Comparison of ENCODE assay signal across 8 cellular contexts in the genomic region with DNA sequence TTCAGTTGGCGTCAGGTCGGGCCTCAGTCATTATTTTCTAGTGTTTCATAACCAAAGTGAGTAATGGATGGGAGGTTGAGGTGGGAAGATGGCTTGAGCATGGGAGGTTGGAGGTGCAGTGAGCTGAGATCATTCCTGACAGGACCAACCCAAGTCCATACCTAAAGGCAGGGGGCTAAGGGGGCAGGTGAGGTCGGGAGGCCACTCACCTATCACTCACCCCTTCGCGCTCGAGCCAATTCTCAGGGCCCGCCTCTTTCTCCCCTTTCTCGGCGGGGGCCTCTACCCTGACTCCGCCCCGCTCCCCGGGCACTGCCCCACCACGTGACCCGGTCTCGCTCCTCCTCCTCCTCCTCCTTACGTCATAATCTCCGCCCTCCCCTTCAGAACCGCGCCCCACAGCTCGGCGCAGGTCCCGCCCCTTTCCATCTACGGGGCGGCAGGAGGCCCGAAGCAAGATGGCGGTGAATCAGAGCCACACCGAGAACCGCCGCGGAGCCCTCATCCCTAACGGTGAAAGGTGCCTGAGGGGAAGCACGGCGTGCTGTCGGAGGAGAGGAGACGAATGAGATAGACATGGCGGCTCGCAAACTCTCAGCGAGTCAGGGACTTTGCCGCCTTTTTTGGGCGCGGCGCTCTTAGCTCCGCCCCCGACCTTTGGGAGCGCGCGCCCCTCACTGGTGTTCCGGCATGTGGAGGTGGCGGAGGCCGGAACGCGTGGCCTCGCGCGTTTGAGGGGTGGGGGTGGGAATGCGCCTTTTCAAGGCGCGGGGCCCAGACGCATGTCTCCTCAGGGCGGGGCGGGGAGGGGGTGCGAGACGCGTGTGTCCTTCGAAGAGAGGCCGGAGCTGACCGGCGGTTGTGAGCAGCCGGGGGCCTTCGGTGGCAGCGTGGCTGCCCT. TPM values are rescaled to one million over a fixed set of nuclear protein-coding genes. Genes with fewer than 3 reads are reported as not detected.
A peak's percentile ranks its signal among the peaks of the same experiment; 100 is the strongest.
DNase-seq lines count a peak whose midpoint lies in the region; ATAC-seq, FAIRE-seq and TF ChIP-seq lines count a peak whose summit lies in the region.

A gene with protein sequence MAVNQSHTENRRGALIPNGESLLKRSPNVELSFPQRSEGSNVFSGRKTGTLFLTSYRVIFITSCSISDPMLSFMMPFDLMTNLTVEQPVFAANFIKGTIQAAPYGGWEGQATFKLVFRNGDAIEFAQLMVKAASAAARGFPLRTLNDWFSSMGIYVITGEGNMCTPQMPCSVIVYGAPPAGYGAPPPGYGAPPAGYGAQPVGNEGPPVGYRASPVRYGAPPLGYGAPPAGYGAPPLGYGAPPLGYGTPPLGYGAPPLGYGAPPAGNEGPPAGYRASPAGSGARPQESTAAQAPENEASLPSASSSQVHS (plus strand): TSS at position 428 of the 901 bp plus-strand sequence. CDS start 31 bp downstream, at position 459.

- H3K4me3 ChIP-seq in PC-9 (peak within 1 kb of the TSS; percentile 76), tibial nerve (peak within 1 kb of the TSS; percentile 30 to 56 (median 46))

- TF ChIP-seq CTCF in PC-9 (conservative IDR thresholded peaks at IDR 0.05) = no peak
- TF ChIP-seq CTCF in foreskin keratinocyte (conservative IDR thresholded peaks at IDR 0.05) = no peak
- TF ChIP-seq CTCF in tibial nerve (IDR thresholded peaks at IDR 0.05) = no peak

- H3K9me2 ChIP-seq in PC-9 (ENCODE audit: insufficient read depth) = no peaks in the 10 kb centered on the region

- POLR2A ChIA-PET in PC-9 (lab: Charles Lee; ENCODE audit: unreplicated experiment) = interaction anchor here (0.8 to 0.9 kb wide), 2 partner anchors 92 to 615 kb away, joined by 4 to 31 read pairs; a partner anchor contains a TSS

- H3F3A ChIP-seq in PC-9 (ENCODE audit: insufficient read depth, low read depth) = peaks cover 9% of the 10 kb centered on the region; the same call in 1 of the 2 replicates

- TF ChIP-seq EP300 in tibial nerve (IDR thresholded peaks at IDR 0.05) = peak; percentile 49 to 72

- H3K9me3 ChIP-seq in PC-9 (ENCODE audit: insufficient read depth, low read depth) (no peaks in the 10 kb centered on the region; the same call in 1 of the 2 replicates), tibial nerve (peaks cover 0 to 14% (median 0%) of the 10 kb centered on the region in 4 donors)

- H3K4me1 ChIP-seq in PC-9 (replicated peaks; ENCODE audit: insufficient read depth) (peaks cover 16% of the 10 kb centered on the region), foreskin keratinocyte (no peaks in the 10 kb centered on the region), tibial nerve (peaks cover 0 to 12% (median 4%) of the 10 kb centered on the region in 4 donors)

- H3K36me3 ChIP-seq in PC-9 (ENCODE audit: low read depth) (no peaks in the 10 kb centered on the region), tibial nerve (peaks cover 0 to 29% (median 0%) of the 10 kb centered on the region in 3 donors)

- TF ChIP-seq POLR2A in GM12891 (IDR thresholded peaks at IDR 0.05; ENCODE audit: low read depth, low read length) (peak; percentile 53), tibial nerve (IDR thresholded peaks at IDR 0.05) (peak; percentile 11 to 62)

- peak within 1 kb of the TSS; percentile 77 for H3K4me2 ChIP-seq in PC-9

- ATAC-seq in HG03066 (IDR thresholded peaks at IDR 0.05; ENCODE audit: low read depth, unreplicated experiment) (peak; percentile 82), foreskin keratinocyte (peak; percentile 73)

- DNase-seq in GM12891 (ENCODE audit: insufficient read length, low spot score) = peak; percentile 68
- DNase-seq in PC-9 = peak; percentile 72 to 89
- peak; percentile 86 for DNase-seq in activated gamma-delta T cell treated with Interleukin-2 at 50 U/mL for 16 hours
- DNase-seq in foreskin keratinocyte = peak; percentile 55 to 72
- DNase-seq in posterior vena cava (ENCODE audit: low spot score) = peak; percentile 95
- peak; percentile 54 to 67 for DNase-seq in tibial nerve (ENCODE audit: low spot score in 2 of 2)
- no peak for DNase-seq in DMS79 (lab: John Stamatoyannopoulos, UW)

- no TSS peak for BruUV-seq in PC-9 (replicated peaks; lab: Mats Ljungman, UMichigan)

- intact Hi-C loops in PC-9 (cut with micrococcal nuclease; ENCODE audit: unreplicated experiment) (loop anchor here (1.0 to 2.0 kb wide), 2 partner anchors 24 to 72 kb away; a partner anchor contains a TSS), posterior vena cava (cut with DNase I) (no loop called here)

- peaks cover 6% of the 10 kb centered on the region; the same call in 1 of the 2 replicates for H3K79me2 ChIP-seq in PC-9 (ENCODE audit: low read depth)

- no peak within 1 kb of the TSS for H3K27ac ChIP-seq in PC-9
- peak within 1 kb of the TSS; percentile 61 for H3K27ac ChIP-seq in foreskin keratinocyte
- H3K27ac ChIP-seq in tibial nerve = peak within 1 kb of the TSS; percentile 36 to 74 (median 66)

- FAIRE-seq in GM12891 (lab: Jason Lieb, UNC) = peak; percentile 95

- H2AFZ ChIP-seq in PC-9 = peak within 1 kb of the TSS; percentile 93

- CTCF ChIA-PET in PC-9 (lab: Charles Lee) = no interaction called here

- no peaks in the 10 kb centered on the region for H4K20me1 ChIP-seq in PC-9 (ENCODE audit: insufficient read depth)

- H3K27me3 ChIP-seq in PC-9 (ENCODE audit: insufficient read depth, low read depth) (peaks cover 3% of the 10 kb centered on the region; the same call in 1 of the 2 replicates), foreskin keratinocyte (peaks cover 7% of the 10 kb centered on the region), tibial nerve (no peaks in the 10 kb centered on the region)

- 43 to 48% methylated on average over 62 to 70 of the region's 71 CpGs for WGBS in tibial nerve, 2 donors

TF ChIP-seq in GM12891, 5 proteins besides CTCF, POLR2A, EP300 and RAD21:
- TF ChIP-seq SPI1 (IDR thresholded peaks at IDR 0.05; ENCODE audit: low read depth, low read length) = no peak
- peak; percentile 74 for TF ChIP-seq TAF1 (IDR thresholded peaks at IDR 0.05; ENCODE audit: low read depth, low read length)

RNA-seq across cellular contexts. Expression of the gene that starts here (rescaled TPM):
- 0.23 TPM for polyA plus RNA-seq in GM12891 (2012; ENCODE audit: low read depth, missing spikeins)
- 7.1 and 12.2 TPM in 2 replicates for total RNA-seq in PC-9 (2021)
- total RNA-seq in foreskin keratinocyte = 0.07 and 0.41 TPM in 2 replicates
- polyA plus RNA-seq in foreskin keratinocyte = 0.06 and 0.14 TPM in 2 replicates
- total RNA-seq in posterior vena cava = 1 to 10 TPM; 1.1 to 1.2 TPM
- 1 to 10 TPM; 3.0 to 6.8 (median 3.5) TPM for total RNA-seq in tibial nerve

Comparison
In these comparisons a context has a peak if more than half of its experiments do, and no peak if none do; other contexts are left out.
1. Peak in DNase-seq, ATAC-seq and H3K27ac ChIP-seq in foreskin keratinocyte; RNA of the gene not detected or under 1 TPM.